27 cellular contexts compared by ENCODE assay signal in the genomic region with DNA sequence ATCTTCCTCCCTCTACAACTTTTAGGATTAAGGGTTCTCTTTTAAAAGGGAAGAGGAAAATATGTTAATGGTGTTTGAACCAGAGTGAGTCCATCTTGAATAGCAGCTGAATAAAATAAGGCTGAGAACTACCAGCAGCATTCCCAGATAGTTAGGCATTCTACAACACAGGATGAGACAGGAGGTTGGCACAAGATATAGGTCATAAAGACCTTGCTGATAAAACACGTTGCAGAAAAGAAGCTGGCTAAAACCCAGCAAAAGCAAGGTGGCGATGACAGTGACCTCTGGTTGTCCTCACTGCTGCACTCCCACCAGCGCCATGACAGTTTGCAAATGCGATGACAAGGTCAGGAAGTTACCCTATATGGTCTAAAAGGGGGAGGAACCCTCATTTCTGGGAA.
"Had no signal": no experiment of that assay in that cellular context is flagged by ENCODE, and none has a peak within 500 bp of the region (broad histone marks: within the 10 kb centered on the region; RNA-seq: fewer than 3 reads in every experiment).

No MANE protein-coding gene starts in this region.

- ATAC-seq: activated CD4-positive, alpha-beta T cell treated with anti-CD3 and anti-CD28 coated beads for 36 hours; activated naive CD4-positive, alpha-beta T cell treated with anti-CD3 and anti-CD28 coated beads, Interleukin-2, amount 50 U/mL, for 72 hours; activated T-cell treated with anti-CD3 and anti-CD28 coated beads, Interleukin-2, amount 50 U/mL, for 72 hours; body of pancreas; gastroesophageal sphincter had no signal

- H3K27ac ChIP-seq: body of pancreas, colonic mucosa, epithelial cell of prostate, esophagus squamous epithelium, gastroesophageal sphincter, hepatocyte had no signal

- H3K4me2 ChIP-seq: hepatocyte had no signal

- H3K4me1 Mint-ChIP-seq: activated CD4-positive, alpha-beta T cell treated with anti-CD3 and anti-CD28 coated beads for 36 hours; activated CD4-positive, alpha-beta T cell treated with anti-CD3 and anti-CD28 coated beads, Interleukin-2, amount 10 ng/mL, durations not matched to agents 24 days and 14 days; activated naive CD4-positive, alpha-beta T cell treated with anti-CD3 and anti-CD28 coated beads, Interleukin-2, amount 10 ng/mL, durations not matched to agents 7 days and 5 days; activated naive CD8-positive, alpha-beta T cell treated with anti-CD3 and anti-CD28 coated beads, Interleukin-2, amount 10 ng/mL, durations not matched to agents 7 days and 5 days had no signal

- H3K4me3 ChIP-seq: body of pancreas, colonic mucosa, esophagus squamous epithelium, gastroesophageal sphincter, hepatocyte had no signal

- H3K9me3 ChIP-seq: colonic mucosa had no signal

- DNase-seq: activated CD4-positive, alpha-beta memory T cell treated with anti-CD3 and anti-CD28 coated beads for 36 hours; activated CD4-positive, alpha-beta T cell treated with anti-CD3 and anti-CD28 coated beads for 36 hours; activated CD4-positive, alpha-beta T cell treated with anti-CD3 and anti-CD28 coated beads, Interleukin-2, amount 10 ng/mL, durations not matched to agents 24 days and 14 days; activated CD4-positive, CD25-positive, alpha-beta regulatory T cell; activated CD4-positive, CD25-positive, alpha-beta regulatory T cell treated with anti-CD3 and anti-CD28 coated beads, Interleukin-2, amount 50 U/mL, for 72 hours; activated CD8-positive, alpha-beta memory T cell treated with anti-CD3 and anti-CD28 coated beads, Interleukin-2, amount 50 U/mL, for 48 hours; activated gamma-delta T cell; activated naive CD4-positive, alpha-beta T cell; activated naive CD4-positive, alpha-beta T cell treated with anti-CD3 and anti-CD28 coated beads, Interleukin-2, amount 10 ng/mL, durations not matched to agents 7 days and 5 days; activated naive CD8-positive, alpha-beta T cell treated with anti-CD3 and anti-CD28 coated beads, Interleukin-2, amount 10 ng/mL, durations not matched to agents 7 days and 5 days; activated T-cell treated with anti-CD3 and anti-CD28 coated beads for 4 hours; activated T-cell treated with anti-CD3 and anti-CD28 coated beads, Interleukin-2, amount 50 U/mL, for 24 hours; activated T-cell treated with anti-CD3 and anti-CD28 coated beads, Interleukin-2, amount 50 U/mL, for 72 hours; amniotic stem cell; anterior cingulate cortex; body of pancreas; central memory CD4-positive, alpha-beta T cell; cerebellar nuclear complex; colonic mucosa; effector CD8-positive, alpha-beta T cell; esophagus squamous epithelium; foreskin melanocyte; T-helper 2 cell had no signal

- H3K36me3 Mint-ChIP-seq: activated naive CD4-positive, alpha-beta T cell treated with anti-CD3 and anti-CD28 coated beads, Interleukin-2, amount 10 ng/mL, durations not matched to agents 7 days and 5 days; activated naive CD8-positive, alpha-beta T cell treated with anti-CD3 and anti-CD28 coated beads, Interleukin-2, amount 10 ng/mL, durations not matched to agents 7 days and 5 days had no signal

- H3K79me2 ChIP-seq: hepatocyte had no signal

- H3K27ac Mint-ChIP-seq: activated CD4-positive, alpha-beta memory T cell treated with anti-CD3 and anti-CD28 coated beads for 36 hours; activated CD4-positive, alpha-beta T cell treated with anti-CD3 and anti-CD28 coated beads for 36 hours; activated CD4-positive, alpha-beta T cell treated with anti-CD3 and anti-CD28 coated beads, Interleukin-2, amount 10 ng/mL, durations not matched to agents 24 days and 14 days; activated naive CD4-positive, alpha-beta T cell treated with anti-CD3 and anti-CD28 coated beads, Interleukin-2, amount 10 ng/mL, durations not matched to agents 7 days and 5 days; activated naive CD4-positive, alpha-beta T cell treated with anti-CD3 and anti-CD28 coated beads, Interleukin-2, amount 50 U/mL, for 72 hours; activated naive CD8-positive, alpha-beta T cell treated with anti-CD3 and anti-CD28 coated beads, Interleukin-2, amount 10 ng/mL, durations not matched to agents 7 days and 5 days; activated T-cell treated with anti-CD3 and anti-CD28 coated beads, Interleukin-2, amount 50 U/mL, for 24 hours; activated T-cell treated with anti-CD3 and anti-CD28 coated beads, Interleukin-2, amount 50 U/mL, for 72 hours had no signal

- H3K4me1 ChIP-seq: body of pancreas, colonic mucosa, gastroesophageal sphincter had no signal

- H3K4me3 Mint-ChIP-seq: activated CD4-positive, alpha-beta memory T cell treated with anti-CD3 and anti-CD28 coated beads for 36 hours; activated CD4-positive, alpha-beta T cell treated with anti-CD3 and anti-CD28 coated beads for 36 hours; activated CD4-positive, alpha-beta T cell treated with anti-CD3 and anti-CD28 coated beads, Interleukin-2, amount 10 ng/mL, durations not matched to agents 24 days and 14 days; activated naive CD4-positive, alpha-beta T cell treated with anti-CD3 and anti-CD28 coated beads, Interleukin-2, amount 10 ng/mL, durations not matched to agents 7 days and 5 days; activated naive CD8-positive, alpha-beta T cell treated with anti-CD3 and anti-CD28 coated beads, Interleukin-2, amount 10 ng/mL, durations not matched to agents 7 days and 5 days; activated T-cell treated with anti-CD3 and anti-CD28 coated beads, Interleukin-2, amount 50 U/mL, for 24 hours; activated T-cell treated with anti-CD3 and anti-CD28 coated beads, Interleukin-2, amount 50 U/mL, for 72 hours had no signal

- H3K27me3 Mint-ChIP-seq: activated CD4-positive, alpha-beta T cell treated with anti-CD3 and anti-CD28 coated beads, Interleukin-2, amount 10 ng/mL, durations not matched to agents 24 days and 14 days; activated naive CD4-positive, alpha-beta T cell treated with anti-CD3 and anti-CD28 coated beads, Interleukin-2, amount 10 ng/mL, durations not matched to agents 7 days and 5 days; activated naive CD8-positive, alpha-beta T cell treated with anti-CD3 and anti-CD28 coated beads, Interleukin-2, amount 10 ng/mL, durations not matched to agents 7 days and 5 days had no signal

- H3K27me3 ChIP-seq: body of pancreas, colonic mucosa, esophagus squamous epithelium, gastroesophageal sphincter, hepatocyte had no signal

- H3K36me3 ChIP-seq: colonic mucosa, esophagus squamous epithelium, gastroesophageal sphincter had no signal

- H2AFZ ChIP-seq: hepatocyte had no signal
